9 cellular contexts compared by ENCODE assay signal in the genomic region with DNA sequence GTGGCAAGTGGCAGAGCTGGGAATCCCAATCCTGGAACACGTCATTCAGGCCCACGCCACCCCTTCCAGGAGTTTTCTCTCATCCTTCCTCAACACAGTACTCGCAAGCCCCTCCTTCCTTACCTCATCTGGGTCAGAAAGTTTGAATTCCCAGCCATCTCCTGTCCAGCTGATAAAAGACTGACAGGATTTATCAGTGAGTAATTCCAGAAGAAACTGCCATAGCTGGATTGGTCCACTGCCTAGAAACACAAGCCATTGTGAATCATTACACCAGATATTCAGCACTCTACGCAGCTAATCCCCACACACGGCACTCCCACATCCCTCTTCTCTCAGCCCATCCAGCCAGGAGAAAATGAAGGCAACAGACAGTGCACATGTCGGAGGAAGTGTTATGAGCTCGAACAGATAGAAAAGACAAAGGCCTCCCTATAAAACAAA.
DNase-seq lines count a peak whose midpoint lies in the region; ATAC-seq and TF ChIP-seq lines count a peak whose summit lies in the region.
"Had no signal": no experiment of that assay in that cellular context is flagged by ENCODE, and none has a peak within 500 bp of the region (broad histone marks: within the 10 kb centered on the region; RNA-seq: fewer than 3 reads in every experiment).

No MANE protein-coding gene starts in this region.

- peak overlapping the region; percentile 94 for H3K27ac Mint-ChIP-seq in CD8-positive, alpha-beta T cell
- H3K27ac Mint-ChIP-seq in activated B cell treated with CpG ODN at 0.5 μM for 24 hours, result peak overlapping the region; percentile 89

- H3K4me3 Mint-ChIP-seq in CD8-positive, alpha-beta T cell, result peak overlapping the region; percentile 70
- H3K4me3 Mint-ChIP-seq in activated B cell treated with CpG ODN at 0.5 μM for 24 hours, result no peak overlapping the region

- no peak for TF ChIP-seq CTCF in CD8-positive, alpha-beta T cell (IDR thresholded peaks at IDR 0.05)
- TF ChIP-seq CTCF in activated B cell treated with CpG ODN at 0.5 μM for 24 hours (IDR thresholded peaks at IDR 0.05), result no peak

- peaks cover 90% of the 10 kb centered on the region for H3K4me1 ChIP-seq in CD8-positive, alpha-beta T cell (ENCODE audit: insufficient read depth, low read length)

- no peak overlapping the region for H3K4me3 ChIP-seq in CD8-positive, alpha-beta T cell (ENCODE audit: low read depth, low read length)

- POLR2A ChIA-PET in CD8-positive, alpha-beta T cell (lab: Charles Lee), result interaction anchor here (0.8 to 4.0 kb wide), 13 partner anchors 9 to 173 kb away, joined by 3 to 39 read pairs (median 4); no protein-coding TSS in a partner anchor
- POLR2A ChIA-PET in activated B cell treated with CpG ODN at 0.5 μM for 24 hours (lab: Charles Lee), result interaction anchor here (1.0 to 1.4 kb wide), 3 partner anchors 8 to 65 kb away, joined by 3 to 6 read pairs (median 5); no protein-coding TSS in a partner anchor

- no peaks in the 10 kb centered on the region for H3K27me3 ChIP-seq in CD8-positive, alpha-beta T cell (ENCODE audit: insufficient read depth, low read length)

- H3K9me3 Mint-ChIP-seq in CD8-positive, alpha-beta T cell, result no peaks in the 10 kb centered on the region
- no peaks in the 10 kb centered on the region for H3K9me3 Mint-ChIP-seq in activated B cell treated with CpG ODN at 0.5 μM for 24 hours

- CTCF ChIA-PET in CD8-positive, alpha-beta T cell (lab: Charles Lee), result interaction anchor here (0.6 to 4.3 kb wide), 12 partner anchors 8 to 173 kb away, joined by 3 to 21 read pairs (median 4); no protein-coding TSS in a partner anchor
- CTCF ChIA-PET in activated B cell treated with CpG ODN at 0.5 μM for 24 hours (lab: Charles Lee), result interaction anchor here (1.0 to 1.3 kb wide), 2 partner anchors 167 to 169 kb away, joined by 3 to 5 read pairs; no protein-coding TSS in a partner anchor

- H3K9me3 ChIP-seq in CD8-positive, alpha-beta T cell (ENCODE audit: low read length), result no peaks in the 10 kb centered on the region

- intact Hi-C loops in CD8-positive, alpha-beta T cell (cut with DNase I, micrococcal nuclease), result loop anchor here (2.0 to 5.0 kb wide), 2 partner anchors 41 to 239 kb away; no protein-coding TSS in a partner anchor
- intact Hi-C loops in activated B cell treated with CpG ODN at 0.5 μM for 24 hours (cut with micrococcal nuclease), result no loop called here
- intact Hi-C loops in Right ventricle myocardium superior (cut with DNase I), result loop anchor here (10.0 kb wide), 1 partner anchor 169 kb away; no protein-coding TSS in a partner anchor

- H3K36me3 Mint-ChIP-seq in CD8-positive, alpha-beta T cell, result peaks cover 100% of the 10 kb centered on the region
- peaks cover 97% of the 10 kb centered on the region for H3K36me3 Mint-ChIP-seq in activated B cell treated with CpG ODN at 0.5 μM for 24 hours (ENCODE audit: low read depth)

- H3K27me3 Mint-ChIP-seq in CD8-positive, alpha-beta T cell (ENCODE audit: low read depth), result no peaks in the 10 kb centered on the region
- no peaks in the 10 kb centered on the region for H3K27me3 Mint-ChIP-seq in activated B cell treated with CpG ODN at 0.5 μM for 24 hours

- no peak for ATAC-seq in CD8-positive, alpha-beta T cell
- ATAC-seq in activated B cell treated with CpG ODN at 0.5 μM for 24 hours (ENCODE audit: low read depth) (no peak), Right ventricle myocardium superior (ENCODE audit: poor library complexity) (peak; percentile 70)

- no peak for DNase-seq in CD8-positive, alpha-beta T cell
- no peak for DNase-seq in activated B cell treated with CpG ODN at 0.5 μM for 24 hours
- DNase-seq in Right ventricle myocardium superior, result peak; percentile 47
- peak; percentile 60 for DNase-seq in pulmonary artery endothelial cell (ENCODE audit: low read depth, low spot score)
- no peak for DNase-seq in NCI-H774 (lab: John Stamatoyannopoulos, UW)
- no peak for DNase-seq in midbrain (lab: John Stamatoyannopoulos, UW)
- DNase-seq in NCI-H1417 treated with DMSO at 0.1 percent for 48 hours (lab: John Stamatoyannopoulos, UW), result no peak
- DNase-seq in epidermal melanocyte (ENCODE audit: insufficient read length, low spot score), result no peak
- DNase-seq: NCI-H510A treated with DMSO at 0.1 percent for 48 hours had no signal

- peaks cover 91% of the 10 kb centered on the region for H3K36me3 ChIP-seq in CD8-positive, alpha-beta T cell (ENCODE audit: insufficient read depth, low read length)

- peak overlapping the region; percentile 68 for H3K27ac ChIP-seq in CD8-positive, alpha-beta T cell (ENCODE audit: low read depth, low read length)

- peaks cover 97% of the 10 kb centered on the region for H3K4me1 Mint-ChIP-seq in CD8-positive, alpha-beta T cell (ENCODE audit: low read depth)
- peaks cover 71% of the 10 kb centered on the region for H3K4me1 Mint-ChIP-seq in activated B cell treated with CpG ODN at 0.5 μM for 24 hours

Comparison
In these comparisons a context has a peak if more than half of its experiments do, and no peak if none do; other contexts are left out.
1. DNase-seq: peak in Right ventricle myocardium superior (single experiment) and pulmonary artery endothelial cell (single experiment); none in CD8-positive, alpha-beta T cell (0 of 7), activated B cell treated with CpG ODN at 0.5 μM for 24 hours (single experiment), NCI-H774 (single experiment), midbrain (single experiment), NCI-H1417 treated with DMSO at 0.1 percent for 48 hours (single experiment) and epidermal melanocyte (single experiment).